ENCODE assay signal across 8 cellular contexts in genomic region chr18:63074987-63075404, GRCh38.
A peak's percentile ranks its signal among the peaks of the same experiment; 100 is the strongest.
DNase-seq lines count a peak whose midpoint lies in the region; ATAC-seq and TF ChIP-seq lines count a peak whose summit lies in the region.

No MANE protein-coding gene starts in this region.

- peaks cover 26% of the 10 kb centered on the region for H3K27me3 ChIP-seq in DOHH2 (ENCODE audit: control insufficient read depth, low read length)

- no peaks in the 10 kb centered on the region for H3K36me3 ChIP-seq in DOHH2 (ENCODE audit: control insufficient read depth, low read length)

- no peaks in the 10 kb centered on the region for H4K20me1 ChIP-seq in DOHH2 (ENCODE audit: control insufficient read depth, insufficient read depth, low read depth, low read length)

- H3K4me2 ChIP-seq in DOHH2 (ENCODE audit: low read length), result peak overlapping the region; percentile 76

- H3K4me1 ChIP-seq in DOHH2 (ENCODE audit: control insufficient read depth, low read length), result no peaks in the 10 kb centered on the region

- H3K9me3 ChIP-seq in DOHH2 (ENCODE audit: control insufficient read depth, insufficient read depth, low read length), result peaks cover 11% of the 10 kb centered on the region

- peak; percentile 94 for DNase-seq in NCI-H526 treated with DMSO at 0.1 percent for 48 hours (lab: John Stamatoyannopoulos, UW)
- peak; percentile 87 for DNase-seq in activated CD8-positive, alpha-beta memory T cell treated with anti-CD3 and anti-CD28 coated beads, Interleukin-2, amount 50 U/mL, for 48 hours
- DNase-seq in epidermal melanocyte (ENCODE audit: insufficient read length, low spot score), result peak; percentile 67
- DNase-seq in middle frontal gyrus (ENCODE audit: extremely low spot score, low spot score), result peak; percentile 44
- DNase-seq in stimulated activated CD8-positive, alpha-beta memory T cell treated with anti-CD3 and anti-CD28 coated beads, Interleukin-15, amount 100 ng/mL, for 48 hours (ENCODE audit: low read depth in 2 of 2), result peak; percentile 44 to 46
- DNase-seq in GOT3 (lab: John Stamatoyannopoulos, UW), result no peak

- peak; percentile 26 for ATAC-seq in HG02852 (IDR thresholded peaks at IDR 0.05; ENCODE audit: unreplicated experiment)

- H3K79me2 ChIP-seq in DOHH2 (ENCODE audit: control insufficient read depth, low read length), result no peaks in the 10 kb centered on the region

- H3F3A ChIP-seq in DOHH2 (ENCODE audit: control insufficient read depth, insufficient read depth), result no peaks in the 10 kb centered on the region

- H3K9me2 ChIP-seq in DOHH2 (replicated peaks; ENCODE audit: control insufficient read depth, low read length), result no peaks in the 10 kb centered on the region

- no peak overlapping the region for H3K27ac ChIP-seq in DOHH2 (ENCODE audit: low read depth, low read length)

- H3K4me3 ChIP-seq in DOHH2 (ENCODE audit: low read length), result peak overlapping the region; percentile 56

- no peak for TF ChIP-seq CTCF in DOHH2 (IDR thresholded peaks at IDR 0.05; ENCODE audit: low read depth, low read length, poor library complexity, severe bottlenecking)
